ENCODE assay signal across 2 cellular contexts in the genomic region with DNA sequence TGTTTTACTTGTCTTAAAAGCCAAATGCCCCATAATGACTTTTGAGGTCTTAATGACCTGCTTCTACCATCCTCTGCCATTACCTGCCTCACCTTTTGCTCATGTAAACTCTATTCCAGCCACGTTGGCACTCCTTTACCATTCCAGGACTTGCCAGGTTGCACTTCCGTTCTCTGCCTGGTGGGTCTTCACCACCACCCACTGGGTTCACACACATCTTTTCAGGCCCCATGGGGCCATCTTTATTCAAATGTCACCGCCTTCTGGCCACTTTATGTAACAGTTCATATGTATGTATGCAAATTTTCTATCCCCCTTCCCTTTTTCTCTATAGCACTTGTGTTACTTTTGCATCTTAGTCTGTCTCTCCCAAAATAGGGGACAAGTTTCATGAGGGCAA.
TF ChIP-seq lines count a peak whose summit lies in the region.

No MANE protein-coding gene starts in this region.

TF ChIP-seq in GM23338, 12 proteins besides CTCF, POLR2A, EP300 and RAD21 (continued from another document):
- TF ChIP-seq, protein P1, sequence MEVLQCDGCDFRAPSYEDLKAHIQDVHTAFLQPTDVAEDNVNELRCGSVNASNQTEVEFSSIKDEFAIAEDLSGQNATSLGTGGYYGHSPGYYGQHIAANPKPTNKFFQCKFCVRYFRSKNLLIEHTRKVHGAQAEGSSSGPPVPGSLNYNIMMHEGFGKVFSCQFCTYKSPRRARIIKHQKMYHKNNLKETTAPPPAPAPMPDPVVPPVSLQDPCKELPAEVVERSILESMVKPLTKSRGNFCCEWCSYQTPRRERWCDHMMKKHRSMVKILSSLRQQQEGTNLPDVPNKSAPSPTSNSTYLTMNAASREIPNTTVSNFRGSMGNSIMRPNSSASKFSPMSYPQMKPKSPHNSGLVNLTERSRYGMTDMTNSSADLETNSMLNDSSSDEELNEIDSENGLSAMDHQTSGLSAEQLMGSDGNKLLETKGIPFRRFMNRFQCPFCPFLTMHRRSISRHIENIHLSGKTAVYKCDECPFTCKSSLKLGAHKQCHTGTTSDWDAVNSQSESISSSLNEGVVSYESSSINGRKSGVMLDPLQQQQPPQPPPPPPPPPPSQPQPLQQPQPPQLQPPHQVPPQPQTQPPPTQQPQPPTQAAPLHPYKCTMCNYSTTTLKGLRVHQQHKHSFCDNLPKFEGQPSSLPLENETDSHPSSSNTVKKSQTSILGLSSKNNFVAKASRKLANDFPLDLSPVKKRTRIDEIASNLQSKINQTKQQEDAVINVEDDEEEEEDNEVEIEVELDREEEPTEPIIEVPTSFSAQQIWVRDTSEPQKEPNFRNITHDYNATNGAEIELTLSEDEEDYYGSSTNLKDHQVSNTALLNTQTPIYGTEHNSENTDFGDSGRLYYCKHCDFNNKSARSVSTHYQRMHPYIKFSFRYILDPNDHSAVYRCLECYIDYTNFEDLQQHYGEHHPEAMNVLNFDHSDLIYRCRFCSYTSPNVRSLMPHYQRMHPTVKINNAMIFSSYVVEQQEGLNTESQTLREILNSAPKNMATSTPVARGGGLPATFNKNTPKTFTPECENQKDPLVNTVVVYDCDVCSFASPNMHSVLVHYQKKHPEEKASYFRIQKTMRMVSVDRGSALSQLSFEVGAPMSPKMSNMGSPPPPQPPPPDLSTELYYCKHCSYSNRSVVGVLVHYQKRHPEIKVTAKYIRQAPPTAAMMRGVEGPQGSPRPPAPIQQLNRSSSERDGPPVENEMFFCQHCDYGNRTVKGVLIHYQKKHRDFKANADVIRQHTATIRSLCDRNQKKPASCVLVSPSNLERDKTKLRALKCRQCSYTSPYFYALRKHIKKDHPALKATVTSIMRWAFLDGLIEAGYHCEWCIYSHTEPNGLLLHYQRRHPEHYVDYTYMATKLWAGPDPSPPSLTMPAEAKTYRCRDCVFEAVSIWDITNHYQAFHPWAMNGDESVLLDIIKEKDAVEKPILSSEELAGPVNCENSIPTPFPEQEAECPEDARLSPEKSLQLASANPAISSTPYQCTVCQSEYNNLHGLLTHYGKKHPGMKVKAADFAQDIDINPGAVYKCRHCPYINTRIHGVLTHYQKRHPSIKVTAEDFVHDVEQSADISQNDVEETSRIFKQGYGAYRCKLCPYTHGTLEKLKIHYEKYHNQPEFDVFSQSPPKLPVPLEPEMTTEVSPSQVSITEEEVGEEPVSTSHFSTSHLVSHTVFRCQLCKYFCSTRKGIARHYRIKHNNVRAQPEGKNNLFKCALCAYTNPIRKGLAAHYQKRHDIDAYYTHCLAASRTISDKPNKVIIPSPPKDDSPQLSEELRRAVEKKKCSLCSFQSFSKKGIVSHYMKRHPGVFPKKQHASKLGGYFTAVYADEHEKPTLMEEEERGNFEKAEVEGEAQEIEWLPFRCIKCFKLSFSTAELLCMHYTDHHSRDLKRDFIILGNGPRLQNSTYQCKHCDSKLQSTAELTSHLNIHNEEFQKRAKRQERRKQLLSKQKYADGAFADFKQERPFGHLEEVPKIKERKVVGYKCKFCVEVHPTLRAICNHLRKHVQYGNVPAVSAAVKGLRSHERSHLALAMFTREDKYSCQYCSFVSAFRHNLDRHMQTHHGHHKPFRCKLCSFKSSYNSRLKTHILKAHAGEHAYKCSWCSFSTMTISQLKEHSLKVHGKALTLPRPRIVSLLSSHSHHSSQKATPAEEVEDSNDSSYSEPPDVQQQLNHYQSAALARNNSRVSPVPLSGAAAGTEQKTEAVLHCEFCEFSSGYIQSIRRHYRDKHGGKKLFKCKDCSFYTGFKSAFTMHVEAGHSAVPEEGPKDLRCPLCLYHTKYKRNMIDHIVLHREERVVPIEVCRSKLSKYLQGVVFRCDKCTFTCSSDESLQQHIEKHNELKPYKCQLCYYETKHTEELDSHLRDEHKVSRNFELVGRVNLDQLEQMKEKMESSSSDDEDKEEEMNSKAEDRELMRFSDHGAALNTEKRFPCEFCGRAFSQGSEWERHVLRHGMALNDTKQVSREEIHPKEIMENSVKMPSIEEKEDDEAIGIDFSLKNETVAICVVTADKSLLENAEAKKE (CRISPR knock-in tag; IDR thresholded peaks at IDR 0.05), result no peak
- TF ChIP-seq POLR2AphosphoS5 (IDR thresholded peaks at IDR 0.05; ENCODE audit: low read depth) (no peak), NANOG (IDR thresholded peaks at IDR 0.05; ENCODE audit: borderline replicate concordance) (no peak), EZH2 (IDR thresholded peaks at IDR 0.05; ENCODE audit: low read depth, unreplicated experiment) (no peak)
- TF ChIP-seq, protein P2, sequence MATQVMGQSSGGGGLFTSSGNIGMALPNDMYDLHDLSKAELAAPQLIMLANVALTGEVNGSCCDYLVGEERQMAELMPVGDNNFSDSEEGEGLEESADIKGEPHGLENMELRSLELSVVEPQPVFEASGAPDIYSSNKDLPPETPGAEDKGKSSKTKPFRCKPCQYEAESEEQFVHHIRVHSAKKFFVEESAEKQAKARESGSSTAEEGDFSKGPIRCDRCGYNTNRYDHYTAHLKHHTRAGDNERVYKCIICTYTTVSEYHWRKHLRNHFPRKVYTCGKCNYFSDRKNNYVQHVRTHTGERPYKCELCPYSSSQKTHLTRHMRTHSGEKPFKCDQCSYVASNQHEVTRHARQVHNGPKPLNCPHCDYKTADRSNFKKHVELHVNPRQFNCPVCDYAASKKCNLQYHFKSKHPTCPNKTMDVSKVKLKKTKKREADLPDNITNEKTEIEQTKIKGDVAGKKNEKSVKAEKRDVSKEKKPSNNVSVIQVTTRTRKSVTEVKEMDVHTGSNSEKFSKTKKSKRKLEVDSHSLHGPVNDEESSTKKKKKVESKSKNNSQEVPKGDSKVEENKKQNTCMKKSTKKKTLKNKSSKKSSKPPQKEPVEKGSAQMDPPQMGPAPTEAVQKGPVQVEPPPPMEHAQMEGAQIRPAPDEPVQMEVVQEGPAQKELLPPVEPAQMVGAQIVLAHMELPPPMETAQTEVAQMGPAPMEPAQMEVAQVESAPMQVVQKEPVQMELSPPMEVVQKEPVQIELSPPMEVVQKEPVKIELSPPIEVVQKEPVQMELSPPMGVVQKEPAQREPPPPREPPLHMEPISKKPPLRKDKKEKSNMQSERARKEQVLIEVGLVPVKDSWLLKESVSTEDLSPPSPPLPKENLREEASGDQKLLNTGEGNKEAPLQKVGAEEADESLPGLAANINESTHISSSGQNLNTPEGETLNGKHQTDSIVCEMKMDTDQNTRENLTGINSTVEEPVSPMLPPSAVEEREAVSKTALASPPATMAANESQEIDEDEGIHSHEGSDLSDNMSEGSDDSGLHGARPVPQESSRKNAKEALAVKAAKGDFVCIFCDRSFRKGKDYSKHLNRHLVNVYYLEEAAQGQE (IDR thresholded peaks at IDR 0.05; ENCODE audit: unreplicated experiment), result no peak

TF ChIP-seq in WTC11, 78 proteins besides CTCF, POLR2A, EP300 and RAD21 (continued from another document):
- TF ChIP-seq E2F4 (CRISPR knock-in tag; IDR thresholded peaks at IDR 0.05; ENCODE audit: borderline replicate concordance, low read depth), result no peak
- TF ChIP-seq, protein P3, sequence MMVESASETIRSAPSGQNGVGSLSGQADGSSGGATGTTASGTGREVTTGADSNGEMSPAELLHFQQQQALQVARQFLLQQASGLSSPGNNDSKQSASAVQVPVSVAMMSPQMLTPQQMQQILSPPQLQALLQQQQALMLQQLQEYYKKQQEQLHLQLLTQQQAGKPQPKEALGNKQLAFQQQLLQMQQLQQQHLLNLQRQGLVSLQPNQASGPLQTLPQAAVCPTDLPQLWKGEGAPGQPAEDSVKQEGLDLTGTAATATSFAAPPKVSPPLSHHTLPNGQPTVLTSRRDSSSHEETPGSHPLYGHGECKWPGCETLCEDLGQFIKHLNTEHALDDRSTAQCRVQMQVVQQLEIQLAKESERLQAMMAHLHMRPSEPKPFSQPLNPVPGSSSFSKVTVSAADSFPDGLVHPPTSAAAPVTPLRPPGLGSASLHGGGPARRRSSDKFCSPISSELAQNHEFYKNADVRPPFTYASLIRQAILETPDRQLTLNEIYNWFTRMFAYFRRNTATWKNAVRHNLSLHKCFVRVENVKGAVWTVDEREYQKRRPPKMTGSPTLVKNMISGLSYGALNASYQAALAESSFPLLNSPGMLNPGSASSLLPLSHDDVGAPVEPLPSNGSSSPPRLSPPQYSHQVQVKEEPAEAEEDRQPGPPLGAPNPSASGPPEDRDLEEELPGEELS (CRISPR knock-in tag; IDR thresholded peaks at IDR 0.05), result no peak
